In genomic region chr2:54642684-54643430, GRCh38 we compare ENCODE assay signal across 22 cellular contexts.
DNase-seq lines count a peak whose midpoint lies in the region; ATAC-seq and TF ChIP-seq lines count a peak whose summit lies in the region.
"Had no signal": no experiment of that assay in that cellular context is flagged by ENCODE, and none has a peak within 500 bp of the region (broad histone marks: within the 10 kb centered on the region; RNA-seq: fewer than 3 reads in every experiment).

No MANE protein-coding gene starts in this region.

- ATAC-seq in heart left ventricle = no peak
- ATAC-seq in Right ventricle myocardium superior (ENCODE audit: poor library complexity) = no peak

- WGBS in heart left ventricle, 4 donors = 65 to 75% (median 71%) methylated on average over 11 of the region's 11 CpGs

- DNase-seq in heart left ventricle (no peak), Right ventricle myocardium superior (no peak), mesothelial cell of epicardium (ENCODE audit: low spot score in 2 of 2, unreplicated experiment in 2 of 2) (no peak), type B pancreatic cell (ENCODE audit: extremely low spot score, unreplicated experiment) (no peak), 8988T (no peak), SHP77 treated with DMSO at 0.1 percent for 48 hours (lab: John Stamatoyannopoulos, UW) (no peak)
- no peak for DNase-seq in activated T-helper 1 cell treated with anti-CD3 and anti-CD28 coated beads, Interleukin-12 subunit alpha, Interleukin-12 subunit beta, Interleukin-2, Interleukin-4 antibody, amounts not matched to agents 30 ng/mL and 10 ng/mL and 1 ng/mL, durations not matched to agents 14 hours and 24 hours and 36 hours (ENCODE audit: low spot score)
- DNase-seq in stimulated activated CD4-positive, alpha-beta T cell treated with anti-CD3 and anti-CD28 coated beads, Interleukin-15, amount 100 ng/mL, for 24 hours = no peak
- DNase-seq: activated CD4-positive, alpha-beta T cell treated with anti-CD3 and anti-CD28 coated beads, Interleukin-2, amount 50 U/mL, for 4 hours; activated naive CD4-positive, alpha-beta T cell treated with Interleukin-2 at 50 U/mL for 16 hours; activated T-cell treated with anti-CD3 and anti-CD28 coated beads for 4 hours; cerebellar nuclear complex; DMS153; foreskin fibroblast; GF-D8; NCI-H1105; NCI-H2029; NCI-H446; Peyer's patch had no signal

- peak overlapping the region in 7 of 12 donors; percentile 30 to 90 (median 58) for H3K27ac ChIP-seq in heart left ventricle
- H3K27ac ChIP-seq: Peyer's patch, SJSA1 had no signal

- H3K36me3 ChIP-seq in heart left ventricle = peaks cover 5 to 100% (median 90%) of the 10 kb centered on the region in 9 donors

- no peaks in the 10 kb centered on the region for H3K27me3 Mint-ChIP-seq in activated T-helper 1 cell treated with anti-CD3 and anti-CD28 coated beads, Interleukin-12 subunit alpha, Interleukin-12 subunit beta, Interleukin-2, Interleukin-4 antibody, amounts not matched to agents 30 ng/mL and 10 ng/mL and 1 ng/mL, durations not matched to agents 14 hours and 24 hours and 36 hours (ENCODE audit: insufficient read depth)
- H3K27me3 Mint-ChIP-seq in mesothelial cell of epicardium (ENCODE audit: low read depth) (no peaks in the 10 kb centered on the region), type B pancreatic cell (no peaks in the 10 kb centered on the region)

- no peak overlapping the region for H3K4me3 ChIP-seq in heart left ventricle
- H3K4me3 ChIP-seq: ascending aorta, Peyer's patch, SJSA1, suprapubic skin had no signal

- no peaks in the 10 kb centered on the region for H3K9me3 ChIP-seq in heart left ventricle
- H3K9me3 ChIP-seq: ascending aorta, Peyer's patch, SJSA1, suprapubic skin had no signal

- no peak for TF ChIP-seq POLR2A in heart left ventricle (IDR thresholded peaks at IDR 0.05)

- peaks cover 60% of the 10 kb centered on the region for H3K36me3 Mint-ChIP-seq in activated T-helper 1 cell treated with anti-CD3 and anti-CD28 coated beads, Interleukin-12 subunit alpha, Interleukin-12 subunit beta, Interleukin-2, Interleukin-4 antibody, amounts not matched to agents 30 ng/mL and 10 ng/mL and 1 ng/mL, durations not matched to agents 14 hours and 24 hours and 36 hours (ENCODE audit: low read depth)
- peaks cover 44% of the 10 kb centered on the region for H3K36me3 Mint-ChIP-seq in mesothelial cell of epicardium
- H3K36me3 Mint-ChIP-seq in type B pancreatic cell = peaks cover 64% of the 10 kb centered on the region

- peak overlapping the region; percentile 37 for H3K27ac Mint-ChIP-seq in activated T-helper 1 cell treated with anti-CD3 and anti-CD28 coated beads, Interleukin-12 subunit alpha, Interleukin-12 subunit beta, Interleukin-2, Interleukin-4 antibody, amounts not matched to agents 30 ng/mL and 10 ng/mL and 1 ng/mL, durations not matched to agents 14 hours and 24 hours and 36 hours
- H3K27ac Mint-ChIP-seq in mesothelial cell of epicardium (peak overlapping the region; percentile 27), type B pancreatic cell (peak overlapping the region; percentile 27)

- peaks cover 13 to 52% (median 42%) of the 10 kb centered on the region in 12 donors for H3K4me1 ChIP-seq in heart left ventricle
- H3K4me1 ChIP-seq: Peyer's patch had no signal

- TF ChIP-seq CTCF in heart left ventricle (IDR thresholded peaks at IDR 0.05) (no peak), mesothelial cell of epicardium (IDR thresholded peaks at IDR 0.05; ENCODE audit: unreplicated experiment) (no peak), type B pancreatic cell (conservative IDR thresholded peaks at IDR 0.05) (no peak)

- no peak overlapping the region for H3K4me3 Mint-ChIP-seq in activated T-helper 1 cell treated with anti-CD3 and anti-CD28 coated beads, Interleukin-12 subunit alpha, Interleukin-12 subunit beta, Interleukin-2, Interleukin-4 antibody, amounts not matched to agents 30 ng/mL and 10 ng/mL and 1 ng/mL, durations not matched to agents 14 hours and 24 hours and 36 hours
- H3K4me3 Mint-ChIP-seq in mesothelial cell of epicardium (no peak overlapping the region), type B pancreatic cell (no peak overlapping the region)

- H3K9me3 Mint-ChIP-seq in activated T-helper 1 cell treated with anti-CD3 and anti-CD28 coated beads, Interleukin-12 subunit alpha, Interleukin-12 subunit beta, Interleukin-2, Interleukin-4 antibody, amounts not matched to agents 30 ng/mL and 10 ng/mL and 1 ng/mL, durations not matched to agents 14 hours and 24 hours and 36 hours = no peaks in the 10 kb centered on the region
- no peaks in the 10 kb centered on the region for H3K9me3 Mint-ChIP-seq in mesothelial cell of epicardium
- H3K9me3 Mint-ChIP-seq in type B pancreatic cell = no peaks in the 10 kb centered on the region

- intact Hi-C loops in heart left ventricle (cut with DNase I) = loop anchor here in 1 of 10 donors (5.0 kb wide), 1 partner anchor 121 kb away; no protein-coding TSS in a partner anchor
- intact Hi-C loops in Right ventricle myocardium superior (cut with DNase I) = no loop called here
- intact Hi-C loops in activated T-helper 1 cell treated with anti-CD3 and anti-CD28 coated beads, Interleukin-12 subunit alpha, Interleukin-12 subunit beta, Interleukin-2, Interleukin-4 antibody, amounts not matched to agents 30 ng/mL and 10 ng/mL and 1 ng/mL, durations not matched to agents 14 hours and 24 hours and 36 hours (cut with micrococcal nuclease) = no loop called here

- H3K27me3 ChIP-seq in heart left ventricle = no peaks in the 10 kb centered on the region
- H3K27me3 ChIP-seq: ascending aorta, Peyer's patch, SJSA1, suprapubic skin had no signal

- peaks cover 25% of the 10 kb centered on the region for H3K4me1 Mint-ChIP-seq in activated T-helper 1 cell treated with anti-CD3 and anti-CD28 coated beads, Interleukin-12 subunit alpha, Interleukin-12 subunit beta, Interleukin-2, Interleukin-4 antibody, amounts not matched to agents 30 ng/mL and 10 ng/mL and 1 ng/mL, durations not matched to agents 14 hours and 24 hours and 36 hours (ENCODE audit: low read depth)
- H3K4me1 Mint-ChIP-seq in mesothelial cell of epicardium (peaks cover 48% of the 10 kb centered on the region), type B pancreatic cell (ENCODE audit: unreplicated experiment) (peaks cover 6% of the 10 kb centered on the region)
